Comparison of ENCODE assay signal across 8 cellular contexts in the genomic region with DNA sequence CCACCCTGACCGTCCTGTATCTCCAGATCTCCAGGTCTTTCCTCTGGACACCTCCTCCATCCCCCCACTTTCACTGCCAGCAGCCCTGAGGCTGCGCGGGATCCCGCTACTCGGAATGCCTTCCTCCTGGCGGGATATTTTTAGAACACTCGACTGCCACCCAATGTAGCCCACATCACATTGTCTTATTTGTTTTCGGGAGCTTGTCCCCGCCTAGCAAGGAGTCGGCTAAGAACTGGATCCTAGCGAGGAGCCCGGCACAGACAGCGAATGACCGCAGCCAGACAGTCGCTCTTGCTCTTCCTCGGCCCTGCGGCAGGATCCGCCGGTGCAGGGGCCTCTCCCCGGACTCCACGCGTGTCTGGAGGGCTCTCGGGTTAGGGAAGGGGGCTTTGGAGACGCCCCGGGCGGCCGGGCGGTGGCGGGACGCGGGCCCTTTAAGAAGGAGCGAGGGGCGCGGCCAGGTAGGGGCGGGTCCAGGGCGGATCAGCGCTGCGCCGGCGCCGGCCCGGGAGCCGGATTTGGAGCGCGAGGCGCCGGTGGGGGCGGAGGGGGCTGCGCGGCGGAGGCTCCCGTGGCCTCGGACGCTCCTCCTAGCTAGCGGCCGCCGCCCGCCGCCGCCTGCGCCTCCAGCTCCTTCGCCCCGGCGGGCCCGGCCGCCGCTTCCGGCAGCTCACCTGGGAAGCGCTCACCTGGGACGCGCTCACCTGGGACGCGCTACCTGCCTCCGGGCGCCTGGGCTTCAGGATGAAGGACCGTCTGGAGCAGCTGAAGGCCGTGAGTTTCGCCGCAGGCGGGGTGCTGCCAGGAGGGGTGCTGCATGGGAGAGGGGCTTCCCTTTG. TPM values are rescaled to one million over a fixed set of nuclear protein-coding genes. Genes with fewer than 3 reads are reported as not detected.
A peak's percentile ranks its signal among the peaks of the same experiment; 100 is the strongest.
DNase-seq lines count a peak whose midpoint lies in the region; ATAC-seq and TF ChIP-seq lines count a peak whose summit lies in the region.

STX3 (plus strand) TSS at position 518 of the 842 bp plus-strand sequence; CDS start at position 748, 230 bp downstream.

- peak; percentile 52 for ATAC-seq in GM19467 (IDR thresholded peaks at IDR 0.05; ENCODE audit: unreplicated experiment)

- H3K9me3 ChIP-seq in esophagus muscularis mucosa: no peaks in the 10 kb centered on the region

- H3K4me1 ChIP-seq in esophagus muscularis mucosa: peaks cover 13 to 41% (median 31%) of the 10 kb centered on the region in 4 donors

- no peak for TF ChIP-seq EP300 in esophagus muscularis mucosa (IDR thresholded peaks at IDR 0.05)

- intact Hi-C loops in esophagus muscularis mucosa (cut with DNase I): loop anchor here (1.0 to 5.0 kb wide), 2 partner anchors 47 to 88 kb away; partner anchors contain the start of gene PATL1

- no peaks in the 10 kb centered on the region for H3K27me3 ChIP-seq in esophagus muscularis mucosa

- H3K27ac ChIP-seq in C4-2B: peak within 1 kb of the TSS; percentile 95
- peak within 1 kb of the TSS; percentile 90 to 96 (median 94) for H3K27ac ChIP-seq in esophagus muscularis mucosa (replicated peaks in 1 of 4)

- 0% methylated on average over 16 of the region's 80 CpGs for WGBS in esophagus muscularis mucosa

- TF ChIP-seq POLR2A in esophagus muscularis mucosa (IDR thresholded peaks at IDR 0.05; ENCODE audit: low read depth): peak; percentile 26

- H3K4me3 ChIP-seq in esophagus muscularis mucosa: peak within 1 kb of the TSS; percentile 81 to 98 (median 84)

- no peak for TF ChIP-seq CTCF in C4-2B (conservative IDR thresholded peaks at IDR 0.05)
- TF ChIP-seq CTCF in esophagus muscularis mucosa (IDR thresholded peaks at IDR 0.05): no peak

- DNase-seq in HS-27A (ENCODE audit: low read depth) (peak; percentile 60), OCI-M1 (lab: John Stamatoyannopoulos, UW) (peak; percentile 83), activated T-helper 1 cell treated with Interleukin-2 at 50 U/mL for 16 hours (ENCODE audit: low read depth) (peak; percentile 60), esophagus muscularis mucosa (ENCODE audit: extremely low spot score) (no peak), myocyte (ENCODE audit: low read depth) (peak; percentile 82)
- DNase-seq in stimulated activated CD8-positive, alpha-beta memory T cell treated with anti-CD3 and anti-CD28 coated beads, Interleukin-7, amount 100 ng/mL, for 24 hours (ENCODE audit: low read depth): peak; percentile 37

- H3K36me3 ChIP-seq in esophagus muscularis mucosa: no peaks in the 10 kb centered on the region

RNA-seq across cellular contexts. Expression of gene STX3, which starts in this region (rescaled TPM):
- total RNA-seq in esophagus muscularis mucosa: 10 to 100 TPM; 16.3 to 24.0 (median 22.3) TPM
- total RNA-seq in myocyte: 18.3 and 19.0 TPM in 2 replicates
- polyA plus RNA-seq in myocyte (2012): 13.5 TPM
